ENCODE assay signal across 15 cellular contexts in the genomic region with DNA sequence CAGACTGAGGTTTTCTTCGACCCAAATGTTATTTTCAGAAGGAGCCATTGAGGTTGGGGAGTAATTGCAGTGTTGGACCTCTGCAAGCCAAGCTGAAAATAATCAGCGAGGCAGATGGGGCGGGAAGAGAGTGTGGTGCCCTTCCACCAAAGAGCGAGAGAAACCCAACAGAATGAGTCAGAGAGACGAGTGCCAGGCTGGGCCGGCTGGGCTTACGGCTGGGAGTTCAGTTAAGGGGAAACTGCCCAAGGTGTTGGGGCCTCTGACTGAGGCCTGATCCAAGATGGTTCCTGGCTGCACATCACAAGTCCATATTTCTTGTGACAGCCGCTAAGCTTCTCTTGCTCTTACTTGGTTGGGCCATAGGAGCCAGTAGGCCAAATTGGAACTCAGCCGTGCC. TPM values are rescaled to one million over a fixed set of nuclear protein-coding genes. Genes with fewer than 3 reads are reported as not detected.
DNase-seq lines count a peak whose midpoint lies in the region; ATAC-seq and TF ChIP-seq lines count a peak whose summit lies in the region.
"Had no signal": no experiment of that assay in that cellular context is flagged by ENCODE, and none has a peak within 500 bp of the region (broad histone marks: within the 10 kb centered on the region; RNA-seq: fewer than 3 reads in every experiment).

No MANE protein-coding gene starts in this region.

- H3K9me3 Mint-ChIP-seq in neural progenitor cell = peaks cover 4% of the 10 kb centered on the region

- no peaks in the 10 kb centered on the region for H3K27me3 ChIP-seq in neural progenitor cell
- H3K27me3 ChIP-seq: vagina had no signal

- no peak overlapping the region for H3K9ac ChIP-seq in neural progenitor cell

- no peak overlapping the region for H3K4me2 ChIP-seq in neural progenitor cell

- no peaks in the 10 kb centered on the region for H3K36me3 Mint-ChIP-seq in neural progenitor cell

- in situ Hi-C loops in ACHN (cut with HindIII; ENCODE audit: low pct_ligation_motif_present, low pct_unique_long_range_greater_than_20kb, low sequenced_read_pairs) = no loop called here

- no peaks in the 10 kb centered on the region for H3K36me3 ChIP-seq in neural progenitor cell
- H3K36me3 ChIP-seq: vagina had no signal

- no peaks in the 10 kb centered on the region for H3K9me3 ChIP-seq in neural progenitor cell (ENCODE audit: low read depth)
- H3K9me3 ChIP-seq: Caco-2, vagina had no signal

- H3K4me3 Mint-ChIP-seq in neural progenitor cell = no peak overlapping the region
- H3K4me3 Mint-ChIP-seq: activated CD4-positive, alpha-beta T cell treated with anti-CD3 and anti-CD28 coated beads for 36 hours had no signal

- no peaks in the 10 kb centered on the region for H3K79me2 ChIP-seq in neural progenitor cell (ENCODE audit: low read depth)

- H3K4me1 ChIP-seq in neural progenitor cell = peaks cover 16% of the 10 kb centered on the region

- no peak overlapping the region for H3K27ac Mint-ChIP-seq in neural progenitor cell
- H3K27ac Mint-ChIP-seq: activated CD4-positive, alpha-beta T cell treated with anti-CD3 and anti-CD28 coated beads for 36 hours had no signal

- no peak for TF ChIP-seq CTCF in neural progenitor cell (IDR thresholded peaks at IDR 0.05)

- H3K27ac ChIP-seq in neural progenitor cell = no peak overlapping the region
- H3K27ac ChIP-seq: vagina had no signal

- DNase-seq in ACHN (peak; percentile 18), HT1080 (ENCODE audit: low read depth) (peak; percentile 74), amniotic epithelial cell (ENCODE audit: low read depth) (peak; percentile 71), islet precursor cell (peak; percentile 49), NCI-H128 (lab: John Stamatoyannopoulos, UW; ENCODE audit: unreplicated experiment) (no peak), neural progenitor cell (ENCODE audit: low spot score) (no peak), NCI-H2107 treated with DMSO at 0.1 percent for 48 hours (lab: John Stamatoyannopoulos, UW; ENCODE audit: unreplicated experiment) (no peak)
- DNase-seq: right cardiac atrium had no signal

- no peak overlapping the region for H3K4me3 ChIP-seq in neural progenitor cell
- H3K4me3 ChIP-seq: lung, vagina had no signal

- peaks cover 6% of the 10 kb centered on the region for H3K27me3 Mint-ChIP-seq in neural progenitor cell (ENCODE audit: insufficient read depth, low read depth)
- H3K27me3 Mint-ChIP-seq: activated CD4-positive, alpha-beta T cell treated with anti-CD3 and anti-CD28 coated beads for 36 hours had no signal

- H3K4me1 Mint-ChIP-seq in neural progenitor cell = peaks cover 44% of the 10 kb centered on the region

- no peak for ATAC-seq in GM21723 (IDR thresholded peaks at IDR 0.05; ENCODE audit: unreplicated experiment)
- ATAC-seq: activated CD4-positive, alpha-beta T cell treated with anti-CD3 and anti-CD28 coated beads for 36 hours; right cardiac atrium; Right ventricle myocardium inferior had no signal

- H4K20me1 ChIP-seq in neural progenitor cell (ENCODE audit: low read depth) = no peaks in the 10 kb centered on the region

- peaks cover 19% of the 10 kb centered on the region for H3F3A ChIP-seq in neural progenitor cell (ENCODE audit: low read depth)

- H2AFZ ChIP-seq in neural progenitor cell (replicated peaks) = no peak overlapping the region

RNA-seq across cellular contexts. Expression of gene CREB3L1, which starts 30.4 kb away (rescaled TPM):
- 3.3 and 5.1 TPM in 2 replicates for total RNA-seq in HT1080 (2014; rRNA removed; shearing (Covaris generic))
- 11.6 and 12.7 TPM in 2 replicates for polyA plus RNA-seq in HT1080 (2015; cell fraction: cytosol; rRNA removed)
- 6.8 and 7.7 TPM in 2 replicates for polyA plus RNA-seq in HT1080 (2015; cell fraction: nucleus; rRNA removed)
- total RNA-seq in neural progenitor cell (ENCODE audit: low replicate concordance) = 0.43 and 1.7 TPM in 2 replicates
- polyA plus RNA-seq: neural cell had no signal

Comparison
In these comparisons a context has a peak if more than half of its experiments do, and no peak if none do; other contexts are left out.
1. DNase-seq: peak in ACHN (single experiment), HT1080 (single experiment), amniotic epithelial cell (single experiment) and islet precursor cell (single experiment); none in NCI-H128 (single experiment), neural progenitor cell (single experiment) and NCI-H2107 treated with DMSO at 0.1 percent for 48 hours (single experiment).